In genomic region chr1:86062458-86062857, GRCh38 we compare ENCODE assay signal across 1 cellular context.
TF ChIP-seq lines count a peak whose summit lies in the region.

No MANE protein-coding gene starts in this region.

TF ChIP-seq in GM12878, 131 proteins besides CTCF, POLR2A, EP300 and RAD21 (continued from another document):
- TF ChIP-seq ZNF274 (IDR thresholded peaks at IDR 0.05; ENCODE audit: insufficient read depth, insufficient read length): no peak
- no peak for TF ChIP-seq CHD1 (IDR thresholded peaks at IDR 0.05; ENCODE audit: low read depth, low read length)
- TF ChIP-seq RAD51 (IDR thresholded peaks at IDR 0.05): no peak
- TF ChIP-seq ZBTB33 (IDR thresholded peaks at IDR 0.05): no peak
- no peak for TF ChIP-seq SP1 (IDR thresholded peaks at IDR 0.05; ENCODE audit: low read depth, low read length)
- no peak for TF ChIP-seq USF2 (IDR thresholded peaks at IDR 0.05; ENCODE audit: borderline replicate concordance, low read depth, low read length)
- no peak for TF ChIP-seq NFYA (IDR thresholded peaks at IDR 0.05; ENCODE audit: borderline replicate concordance, low read depth, low read length)
- no peak for TF ChIP-seq EGR1 (IDR thresholded peaks at IDR 0.05; ENCODE audit: borderline replicate concordance in 1 of 2, low read depth in 2 of 2, low read length in 2 of 2)
- TF ChIP-seq LARP7 (IDR thresholded peaks at IDR 0.05): no peak
- no peak for TF ChIP-seq PAX5 (IDR thresholded peaks at IDR 0.05; ENCODE audit: borderline replicate concordance, low read depth, low read length)
- TF ChIP-seq MXI1 (IDR thresholded peaks at IDR 0.05; ENCODE audit: low read depth, low read length): no peak
- no peak for TF ChIP-seq TAF1 (IDR thresholded peaks at IDR 0.05; ENCODE audit: borderline replicate concordance, low read depth, low read length)
- no peak for TF ChIP-seq NR2F1 (conservative IDR thresholded peaks at IDR 0.05)
- no peak for TF ChIP-seq MLLT1 (IDR thresholded peaks at IDR 0.05)
- TF ChIP-seq TCF12 (IDR thresholded peaks at IDR 0.05; ENCODE audit: low read depth, low read length): no peak
TF ChIP-seq in GM12878: peak in this region for 0.
